In genomic region chr3:14689247-14689980, GRCh38 we compare ENCODE assay signal across 21 cellular contexts. TPM values are rescaled to one million over a fixed set of nuclear protein-coding genes. Genes with fewer than 3 reads are reported as not detected.
A peak's percentile ranks its signal among the peaks of the same experiment; 100 is the strongest.
DNase-seq lines count a peak whose midpoint lies in the region; ATAC-seq and TF ChIP-seq lines count a peak whose summit lies in the region.
"Had no signal": no experiment of that assay in that cellular context is flagged by ENCODE, and none has a peak within 500 bp of the region (broad histone marks: within the 10 kb centered on the region; RNA-seq: fewer than 3 reads in every experiment).

No MANE protein-coding gene starts in this region.

- TF ChIP-seq CTCF in breast epithelium (IDR thresholded peaks at IDR 0.05) = no peak

- H3K79me2 ChIP-seq in Karpas-422 (ENCODE audit: low read length) = no peaks in the 10 kb centered on the region

- H3K9me3 ChIP-seq in Karpas-422 (ENCODE audit: low read length) (no peaks in the 10 kb centered on the region), breast epithelium (peaks cover 0 to 3% of the 10 kb centered on the region in 2 donors)
- H3K9me3 ChIP-seq: colonic mucosa, SK-N-SH had no signal

- no peak for TF ChIP-seq POLR2A in breast epithelium (IDR thresholded peaks at IDR 0.05)

- no peak overlapping the region for H3K4me3 Mint-ChIP-seq in activated T-helper 1 cell treated with anti-CD3 and anti-CD28 coated beads, Interleukin-12 subunit alpha, Interleukin-12 subunit beta, Interleukin-2, Interleukin-4 antibody, amounts not matched to agents 30 ng/mL and 10 ng/mL and 1 ng/mL, durations not matched to agents 14 hours and 24 hours and 36 hours
- H3K4me3 Mint-ChIP-seq: activated T-cell treated with anti-CD3 and anti-CD28 coated beads, Interleukin-2, amount 50 U/mL, for 72 hours had no signal

- H3K36me3 Mint-ChIP-seq in activated T-helper 1 cell treated with anti-CD3 and anti-CD28 coated beads, Interleukin-12 subunit alpha, Interleukin-12 subunit beta, Interleukin-2, Interleukin-4 antibody, amounts not matched to agents 30 ng/mL and 10 ng/mL and 1 ng/mL, durations not matched to agents 14 hours and 24 hours and 36 hours (ENCODE audit: low read depth) = no peaks in the 10 kb centered on the region

- intact Hi-C loops in activated T-helper 1 cell treated with anti-CD3 and anti-CD28 coated beads, Interleukin-12 subunit alpha, Interleukin-12 subunit beta, Interleukin-2, Interleukin-4 antibody, amounts not matched to agents 30 ng/mL and 10 ng/mL and 1 ng/mL, durations not matched to agents 14 hours and 24 hours and 36 hours (cut with micrococcal nuclease) = no loop called here
- intact Hi-C loops in breast epithelium (cut with DNase I; ENCODE audit: low total_unique reads) = no loop called here

- H3K36me3 ChIP-seq in Karpas-422 (ENCODE audit: insufficient read depth, low read length) (no peaks in the 10 kb centered on the region), breast epithelium (no peaks in the 10 kb centered on the region)
- H3K36me3 ChIP-seq: colonic mucosa had no signal

- no peak overlapping the region for H2AFZ ChIP-seq in Karpas-422 (ENCODE audit: low read length)

- H3K4me2 ChIP-seq in Karpas-422 (ENCODE audit: low read depth, low read length, poor library complexity, severe bottlenecking) = peak overlapping the region; percentile 50
- H3K4me2 ChIP-seq: SK-N-SH had no signal

- H3K27me3 ChIP-seq in Karpas-422 (ENCODE audit: low read length) = no peaks in the 10 kb centered on the region
- H3K27me3 ChIP-seq in breast epithelium = no peaks in the 10 kb centered on the region
- H3K27me3 ChIP-seq: colonic mucosa had no signal

- H3K9me3 Mint-ChIP-seq in activated T-helper 1 cell treated with anti-CD3 and anti-CD28 coated beads, Interleukin-12 subunit alpha, Interleukin-12 subunit beta, Interleukin-2, Interleukin-4 antibody, amounts not matched to agents 30 ng/mL and 10 ng/mL and 1 ng/mL, durations not matched to agents 14 hours and 24 hours and 36 hours = peaks cover under 1% of the 10 kb centered on the region
- H3K9me3 Mint-ChIP-seq: activated T-cell treated with anti-CD3 and anti-CD28 coated beads, Interleukin-2, amount 50 U/mL, for 72 hours had no signal

- H3K27ac ChIP-seq in Karpas-422 (ENCODE audit: low read length) (no peak overlapping the region), breast epithelium (no peak overlapping the region)
- H3K27ac ChIP-seq: colonic mucosa had no signal

- no peak for DNase-seq in Karpas-422
- no peak for DNase-seq in activated T-helper 1 cell treated with anti-CD3 and anti-CD28 coated beads, Interleukin-12 subunit alpha, Interleukin-12 subunit beta, Interleukin-2, Interleukin-4 antibody, amounts not matched to agents 30 ng/mL and 10 ng/mL and 1 ng/mL, durations not matched to agents 14 hours and 24 hours and 36 hours (ENCODE audit: low spot score)
- no peak for DNase-seq in NCI-H345 treated with DMSO at 0.1 percent for 48 hours (lab: John Stamatoyannopoulos, UW; ENCODE audit: unreplicated experiment)
- no peak for DNase-seq in breast epithelium (ENCODE audit: low spot score in 2 of 2)
- DNase-seq in inferior parietal cortex (ENCODE audit: extremely low spot score) = no peak
- DNase-seq in middle frontal gyrus (ENCODE audit: extremely low spot score, low spot score) = no peak
- DNase-seq: activated CD4-positive, CD25-positive, alpha-beta regulatory T cell treated with anti-CD3 and anti-CD28 coated beads, Interleukin-2, amount 50 U/mL, for 72 hours; activated T-cell treated with anti-CD3 and anti-CD28 coated beads, Interleukin-2, amount 50 U/mL, for 72 hours; amygdala; C1 segment of cervical spinal cord; colonic mucosa; EL; left colon; NCI-H2029; SK-N-SH; stimulated activated CD4-positive, alpha-beta T cell treated with anti-CD3 and anti-CD28 coated beads, Interleukin-4, amount 100 ng/mL, for 24 hours; stimulated activated naive CD4-positive, alpha-beta T cell treated with Interleukin-2 at 50 U/mL for 16 hours had no signal

- H3K4me3 ChIP-seq in Karpas-422 (ENCODE audit: low read length) (no peak overlapping the region), breast epithelium (no peak overlapping the region)
- H3K4me3 ChIP-seq: colonic mucosa had no signal

- no peaks in the 10 kb centered on the region for H4K20me1 ChIP-seq in Karpas-422 (ENCODE audit: insufficient read depth, low read depth, low read length)

- H3K27ac Mint-ChIP-seq in activated T-helper 1 cell treated with anti-CD3 and anti-CD28 coated beads, Interleukin-12 subunit alpha, Interleukin-12 subunit beta, Interleukin-2, Interleukin-4 antibody, amounts not matched to agents 30 ng/mL and 10 ng/mL and 1 ng/mL, durations not matched to agents 14 hours and 24 hours and 36 hours = peak overlapping the region; percentile 6
- H3K27ac Mint-ChIP-seq: activated T-cell treated with anti-CD3 and anti-CD28 coated beads, Interleukin-2, amount 50 U/mL, for 72 hours; IgD-negative memory B cell had no signal

- no peak overlapping the region for H3K9ac ChIP-seq in Karpas-422 (ENCODE audit: low read length)
- H3K9ac ChIP-seq: SK-N-SH had no signal

- ATAC-seq in GM18498 (IDR thresholded peaks at IDR 0.05; ENCODE audit: unreplicated experiment) (peak; percentile 39), GM21529 (IDR thresholded peaks at IDR 0.05; ENCODE audit: unreplicated experiment) (peak; percentile 36)
- ATAC-seq: left colon had no signal

- H3K4me1 ChIP-seq in Karpas-422 (ENCODE audit: low read length) = peaks cover 25% of the 10 kb centered on the region
- H3K4me1 ChIP-seq in breast epithelium = no peaks in the 10 kb centered on the region
- H3K4me1 ChIP-seq: colonic mucosa had no signal

- no peaks in the 10 kb centered on the region for H3K9me2 ChIP-seq in Karpas-422 (replicated peaks; ENCODE audit: insufficient read depth, low read length)
- H3K9me2 ChIP-seq: SK-N-SH had no signal

- no peaks in the 10 kb centered on the region for H3K4me1 Mint-ChIP-seq in activated T-helper 1 cell treated with anti-CD3 and anti-CD28 coated beads, Interleukin-12 subunit alpha, Interleukin-12 subunit beta, Interleukin-2, Interleukin-4 antibody, amounts not matched to agents 30 ng/mL and 10 ng/mL and 1 ng/mL, durations not matched to agents 14 hours and 24 hours and 36 hours (ENCODE audit: low read depth)

- H3K27me3 Mint-ChIP-seq in activated T-helper 1 cell treated with anti-CD3 and anti-CD28 coated beads, Interleukin-12 subunit alpha, Interleukin-12 subunit beta, Interleukin-2, Interleukin-4 antibody, amounts not matched to agents 30 ng/mL and 10 ng/mL and 1 ng/mL, durations not matched to agents 14 hours and 24 hours and 36 hours (ENCODE audit: insufficient read depth) = peaks cover 2% of the 10 kb centered on the region

RNA-seq across cellular contexts. Expression of gene C3orf20, which starts 14.5 kb away (rescaled TPM):
- total RNA-seq in Karpas-422 (2014; rRNA removed; shearing (Covaris generic); ENCODE audit: low replicate concordance) = not detected in 2 replicates
- 0.26 and 0.32 TPM in 2 replicates for total RNA-seq in activated T-helper 1 cell treated with anti-CD3 and anti-CD28 coated beads, Interleukin-12 subunit alpha, Interleukin-12 subunit beta, Interleukin-2, Interleukin-4 antibody, amounts not matched to agents 30 ng/mL and 10 ng/mL and 1 ng/mL, durations not matched to agents 14 hours and 24 hours and 36 hours
- total RNA-seq in breast epithelium = under 1 TPM in 2 of 3 donors, not detected in 1; 0.15 to 0.16 TPM
- total RNA-seq: myocyte had no signal

RNA-seq across cellular contexts. Expression of gene CCDC174, which starts 37.9 kb away (rescaled TPM):
- 16.7 and 17.3 TPM in 2 replicates for total RNA-seq in Karpas-422 (2014; rRNA removed; shearing (Covaris generic); ENCODE audit: low replicate concordance)
- 16.6 and 21.7 TPM in 2 replicates for total RNA-seq in activated T-helper 1 cell treated with anti-CD3 and anti-CD28 coated beads, Interleukin-12 subunit alpha, Interleukin-12 subunit beta, Interleukin-2, Interleukin-4 antibody, amounts not matched to agents 30 ng/mL and 10 ng/mL and 1 ng/mL, durations not matched to agents 14 hours and 24 hours and 36 hours
- 10 to 100 TPM; 18.4 to 34.8 (median 30.8) TPM for total RNA-seq in breast epithelium
